In genomic region chr1:34235594-34235993, GRCh38 we compare ENCODE assay signal across 19 cellular contexts. TPM values are rescaled to one million over a fixed set of nuclear protein-coding genes. Genes with fewer than 3 reads are reported as not detected.
DNase-seq lines count a peak whose midpoint lies in the region; ATAC-seq, FAIRE-seq and TF ChIP-seq lines count a peak whose summit lies in the region.
"Had no signal": no experiment of that assay in that cellular context is flagged by ENCODE, and none has a peak within 500 bp of the region (broad histone marks: within the 10 kb centered on the region; RNA-seq: fewer than 3 reads in every experiment).

No MANE protein-coding gene starts in this region.

- RAD21 ChIA-PET in GM12878 (lab: Charles Lee; ENCODE audit: unreplicated experiment), result no interaction called here

- H3K4me1 Mint-ChIP-seq in activated CD4-positive, alpha-beta T cell treated with anti-CD3 and anti-CD28 coated beads, Interleukin-2, amount 10 ng/mL, durations not matched to agents 24 days and 14 days, result no peaks in the 10 kb centered on the region
- no peaks in the 10 kb centered on the region for H3K4me1 Mint-ChIP-seq in activated CD4-positive, alpha-beta T cell treated with anti-CD3 and anti-CD28 coated beads, Interleukin-2, amount 10 ng/mL, durations not matched to agents 7 days and 5 days
- H3K4me1 Mint-ChIP-seq: CD8-positive, alpha-beta memory T cell had no signal

- H3K9me3 ChIP-seq in GM12878 (replicated peaks; ENCODE audit: control insufficient read depth, insufficient read depth, low read length), result no peaks in the 10 kb centered on the region
- no peaks in the 10 kb centered on the region for H3K9me3 ChIP-seq in heart left ventricle
- H3K9me3 ChIP-seq: Caco-2 had no signal

- no peak for ATAC-seq in GM12878
- ATAC-seq in left lobe of liver, result peak; percentile 11
- ATAC-seq in heart left ventricle, result no peak
- ATAC-seq in GM21529 (IDR thresholded peaks at IDR 0.05; ENCODE audit: unreplicated experiment), result no peak

- intact Hi-C loops in activated CD4-positive, alpha-beta T cell treated with anti-CD3 and anti-CD28 coated beads, Interleukin-2, amount 10 ng/mL, durations not matched to agents 24 days and 14 days (cut with micrococcal nuclease), result no loop called here
- intact Hi-C loops in GM12878 (cut with micrococcal nuclease; ENCODE audit: unreplicated experiment) (no loop called here), heart left ventricle (cut with DNase I) (no loop called here)

- H3K79me2 ChIP-seq in GM12878 (ENCODE audit: control insufficient read depth, insufficient read depth, low read length), result no peaks in the 10 kb centered on the region

- H3K27ac ChIP-seq in GM12878 (ENCODE audit: control insufficient read depth, insufficient read depth), result no peak overlapping the region
- no peak overlapping the region for H3K27ac ChIP-seq in heart left ventricle
- H3K27ac ChIP-seq: BLaER1, HL-60 had no signal

- no peak overlapping the region for H3K9ac ChIP-seq in GM12878 (ENCODE audit: control insufficient read depth, insufficient read depth, low read length)
- H3K9ac ChIP-seq: BLaER1 had no signal

- H3K4me2 ChIP-seq in GM12878 (ENCODE audit: control insufficient read depth, insufficient read depth), result no peak overlapping the region
- H3K4me2 ChIP-seq: BLaER1 had no signal

- in situ Hi-C loops in GM12878 (cut with MboI), result no loop called here

- TF ChIP-seq POLR2A in GM12878 (IDR thresholded peaks at IDR 0.05; ENCODE audit: low read depth, low read length) (no peak), heart left ventricle (IDR thresholded peaks at IDR 0.05) (no peak), GM12891 (IDR thresholded peaks at IDR 0.05; ENCODE audit: low read depth, low read length) (no peak)

- no TSS peak for BruUV-seq in GM12878 (replicated peaks; lab: Mats Ljungman, UMichigan)

- no peak for TF ChIP-seq RAD21 in GM12878 (IDR thresholded peaks at IDR 0.05; ENCODE audit: insufficient read depth, low read depth, low read length)

- POLR2A ChIA-PET in activated CD4-positive, alpha-beta T cell treated with anti-CD3 and anti-CD28 coated beads, Interleukin-2, amount 10 ng/mL, durations not matched to agents 7 days and 5 days (lab: Charles Lee), result no interaction called here
- POLR2A ChIA-PET in GM12878 (lab: Charles Lee), result no interaction called here

- CTCF ChIA-PET in activated CD4-positive, alpha-beta T cell treated with anti-CD3 and anti-CD28 coated beads, Interleukin-2, amount 10 ng/mL, durations not matched to agents 7 days and 5 days (lab: Charles Lee), result interaction anchor here (0.6 kb wide), 1 partner anchor 83 kb away, joined by 3 read pairs; no protein-coding TSS in a partner anchor
- CTCF ChIA-PET in GM12878 (lab: Yijun Ruan, JAX), result no interaction called here

- SMC1A ChIA-PET in GM12878 (lab: Charles Lee; ENCODE audit: uncharacterized antibody, unreplicated experiment), result no interaction called here

- H3K27me3 ChIP-seq in GM12878 (replicated peaks in 1 of 2; ENCODE audit: control insufficient read depth in 2 of 2, insufficient read depth in 2 of 2, low read length in 1 of 2) (no peaks in the 10 kb centered on the region; a peak in 1 of 4 replicates), heart left ventricle (peaks cover 0 to 27% (median 3%) of the 10 kb centered on the region in 9 donors)
- H3K27me3 ChIP-seq: BLaER1 had no signal

- 39% methylated on average over 2 of the region's 2 CpGs for WGBS in GM12878 (ENCODE audit: insufficient coverage, insufficient replicate concordance, low lambda C conversion rate, missing lambda C conversion rate)
- 76 to 91% (median 89%) methylated on average over 2 of the region's 2 CpGs for WGBS in heart left ventricle, 4 donors

- FAIRE-seq in GM12878 (lab: Jason Lieb, UNC) (no peak), GM12891 (lab: Jason Lieb, UNC) (no peak)

- H3K4me1 ChIP-seq in GM12878 (ENCODE audit: control insufficient read depth, insufficient read depth, low read length) (no peaks in the 10 kb centered on the region), heart left ventricle (no peaks in the 10 kb centered on the region)
- H3K4me1 ChIP-seq: BLaER1, Caco-2 had no signal

- TF ChIP-seq CTCF in GM12878 (IDR thresholded peaks at IDR 0.05 in 2 of 3, conservative IDR thresholded peaks at IDR 0.05 in 1 of 3; ENCODE audit: control insufficient read depth in 2 of 3, extremely low read depth in 1 of 3, insufficient read depth in 1 of 3, low read depth in 3 of 3, low read length in 3 of 3) (no peak), heart left ventricle (IDR thresholded peaks at IDR 0.05) (no peak)

- H2AFZ ChIP-seq in GM12878 (ENCODE audit: control insufficient read depth, low read depth, low read length), result no peak overlapping the region

- H3K27ac Mint-ChIP-seq in activated CD4-positive, alpha-beta T cell treated with anti-CD3 and anti-CD28 coated beads, Interleukin-2, amount 10 ng/mL, durations not matched to agents 24 days and 14 days, result no peak overlapping the region
- no peak overlapping the region for H3K27ac Mint-ChIP-seq in activated CD4-positive, alpha-beta T cell treated with anti-CD3 and anti-CD28 coated beads, Interleukin-2, amount 10 ng/mL, durations not matched to agents 7 days and 5 days
- H3K27ac Mint-ChIP-seq: HFFc6 had no signal

- TF ChIP-seq EP300 in GM12878 (IDR thresholded peaks at IDR 0.05; ENCODE audit: borderline replicate concordance in 1 of 2, control insufficient read depth in 1 of 2, low read depth in 2 of 2, low read length in 2 of 2), result no peak

- H3K4me3 ChIP-seq in GM12878, result no peak overlapping the region
- H3K4me3 ChIP-seq in heart left ventricle, result no peak overlapping the region
- H3K4me3 ChIP-seq: BLaER1 had no signal

- no peaks in the 10 kb centered on the region for H3K27me3 Mint-ChIP-seq in activated CD4-positive, alpha-beta T cell treated with anti-CD3 and anti-CD28 coated beads, Interleukin-2, amount 10 ng/mL, durations not matched to agents 24 days and 14 days
- H3K27me3 Mint-ChIP-seq in activated CD4-positive, alpha-beta T cell treated with anti-CD3 and anti-CD28 coated beads, Interleukin-2, amount 10 ng/mL, durations not matched to agents 7 days and 5 days, result no peaks in the 10 kb centered on the region

- no peak overlapping the region for H3K4me3 Mint-ChIP-seq in activated CD4-positive, alpha-beta T cell treated with anti-CD3 and anti-CD28 coated beads, Interleukin-2, amount 10 ng/mL, durations not matched to agents 24 days and 14 days
- H3K4me3 Mint-ChIP-seq in activated CD4-positive, alpha-beta T cell treated with anti-CD3 and anti-CD28 coated beads, Interleukin-2, amount 10 ng/mL, durations not matched to agents 7 days and 5 days, result no peak overlapping the region
- H3K4me3 Mint-ChIP-seq: CD8-positive, alpha-beta memory T cell; HFFc6 had no signal

- H3K36me3 ChIP-seq in GM12878 (ENCODE audit: control insufficient read depth in 2 of 2, insufficient read depth in 2 of 2, low read length in 1 of 2), result no peaks in the 10 kb centered on the region
- H3K36me3 ChIP-seq in heart left ventricle, result no peaks in the 10 kb centered on the region
- H3K36me3 ChIP-seq: BLaER1 had no signal

- DNase-seq in activated CD4-positive, alpha-beta T cell treated with anti-CD3 and anti-CD28 coated beads, Interleukin-2, amount 10 ng/mL, durations not matched to agents 24 days and 14 days, result peak; percentile 35
- no peak for DNase-seq in activated CD4-positive, alpha-beta T cell treated with anti-CD3 and anti-CD28 coated beads, Interleukin-2, amount 10 ng/mL, durations not matched to agents 7 days and 5 days
- peak; percentile 5 for DNase-seq in NAMALWA (ENCODE audit: low spot score)
- DNase-seq in GM12878 (ENCODE audit: low read depth, low spot score), result no peak
- no peak for DNase-seq in left lobe of liver (ENCODE audit: low spot score)
- DNase-seq in heart left ventricle, result no peak
- DNase-seq in GM12891 (ENCODE audit: insufficient read length, low spot score), result no peak
- DNase-seq: 8988T; AML-193; Caco-2; CD8-positive, alpha-beta memory T cell; DND-41; GDM1; HCEC 1CT; HFFc6 had no signal

- no peaks in the 10 kb centered on the region for H3K36me3 Mint-ChIP-seq in activated CD4-positive, alpha-beta T cell treated with anti-CD3 and anti-CD28 coated beads, Interleukin-2, amount 10 ng/mL, durations not matched to agents 24 days and 14 days (ENCODE audit: low read depth)
- H3K36me3 Mint-ChIP-seq in activated CD4-positive, alpha-beta T cell treated with anti-CD3 and anti-CD28 coated beads, Interleukin-2, amount 10 ng/mL, durations not matched to agents 7 days and 5 days (ENCODE audit: low read depth), result no peaks in the 10 kb centered on the region
- H3K36me3 Mint-ChIP-seq: CD8-positive, alpha-beta memory T cell had no signal

- no peaks in the 10 kb centered on the region for H3K9me3 Mint-ChIP-seq in activated CD4-positive, alpha-beta T cell treated with anti-CD3 and anti-CD28 coated beads, Interleukin-2, amount 10 ng/mL, durations not matched to agents 24 days and 14 days
- H3K9me3 Mint-ChIP-seq in activated CD4-positive, alpha-beta T cell treated with anti-CD3 and anti-CD28 coated beads, Interleukin-2, amount 10 ng/mL, durations not matched to agents 7 days and 5 days, result no peaks in the 10 kb centered on the region

- H4K20me1 ChIP-seq in GM12878 (ENCODE audit: control insufficient read depth, insufficient read depth), result no peaks in the 10 kb centered on the region
- H4K20me1 ChIP-seq: BLaER1 had no signal

TF ChIP-seq in GM12891, 5 proteins besides CTCF, POLR2A, EP300 and RAD21 (continues in another document):
- TF ChIP-seq TAF1 (IDR thresholded peaks at IDR 0.05; ENCODE audit: low read depth, low read length), result no peak

RNA-seq across cellular contexts. Expression of gene C1orf94, which starts 58.9 kb away (rescaled TPM):
- not detected in 2 replicates for total RNA-seq in activated CD4-positive, alpha-beta T cell treated with anti-CD3 and anti-CD28 coated beads, Interleukin-2, amount 10 ng/mL, durations not matched to agents 24 days and 14 days
- not detected for total RNA-seq in activated CD4-positive, alpha-beta T cell treated with anti-CD3 and anti-CD28 coated beads, Interleukin-2, amount 10 ng/mL, durations not matched to agents 7 days and 5 days
- not detected in 2 replicates for total RNA-seq in GM12878 (2013; cell fraction: nucleolus; rRNA removed)
- total RNA-seq in GM12878 (2014; rRNA removed) (not detected in 2 replicates), GM12878 (2014; rRNA removed; fragmentation: Illumina TruSeq; extraction: Trizol) (not detected in 2 replicates), GM12878 (2021) (not detected in 2 replicates), left lobe of liver (not detected), heart left ventricle (not detected)
- not detected for polyA plus RNA-seq in GM12878 (2011; ENCODE audit: low read depth)
- polyA plus RNA-seq in GM12878 (2011; rRNA removed) (not detected in 2 replicates), GM12878 (2014; fragmentation: Illumina TruSeq; extraction: Trizol) (not detected in 2 replicates), GM12878 (2014; fragmentation: Nextera tagmentation; extraction: Ambion mirVana) (not detected), GM12878 (2014; rRNA removed) (not detected in 2 replicates), GM12878 (2016; fragmentation: Nextera tagmentation; extraction: Ambion mirVana) (not detected), heart left ventricle (not detected)
- polyA plus RNA-seq in GM12878 (2011; cell fraction: cytosol; rRNA removed), result not detected in 2 replicates
- not detected in 2 replicates for polyA plus RNA-seq in GM12878 (2011; cell fraction: nucleus; rRNA removed)
- polyA plus RNA-seq in GM12878 (2012), result not detected in 2 replicates
- not detected in 2 replicates for polyA minus RNA-seq in GM12878 (2011; rRNA and poly(A)+ RNA removed)
- polyA minus RNA-seq in GM12878 (2011; cell fraction: cytosol; rRNA and poly(A)+ RNA removed), result not detected in 2 replicates
- not detected in 2 replicates for polyA minus RNA-seq in GM12878 (2011; cell fraction: nucleus; rRNA and poly(A)+ RNA removed)
- not detected for polyA plus RNA-seq in GM12891 (2012; ENCODE audit: low read depth, missing spikeins)
- total RNA-seq: Caco-2; CD8-positive, alpha-beta memory T cell; H4; HFFc6 had no signal
- polyA plus RNA-seq: CD8-positive, alpha-beta memory T cell had no signal

Comparison
In these comparisons a context has a peak if more than half of its experiments do, and no peak if none do; other contexts are left out.
1. DNase-seq: peak in activated CD4-positive, alpha-beta T cell treated with anti-CD3 and anti-CD28 coated beads, Interleukin-2, amount 10 ng/mL, durations not matched to agents 24 days and 14 days (single experiment) and NAMALWA (single experiment); none in activated CD4-positive, alpha-beta T cell treated with anti-CD3 and anti-CD28 coated beads, Interleukin-2, amount 10 ng/mL, durations not matched to agents 7 days and 5 days (single experiment), GM12878 (single experiment), left lobe of liver (single experiment), heart left ventricle (0 of 5) and GM12891 (single experiment).